Comparison of ENCODE assay signal across 16 cellular contexts in the genomic region with DNA sequence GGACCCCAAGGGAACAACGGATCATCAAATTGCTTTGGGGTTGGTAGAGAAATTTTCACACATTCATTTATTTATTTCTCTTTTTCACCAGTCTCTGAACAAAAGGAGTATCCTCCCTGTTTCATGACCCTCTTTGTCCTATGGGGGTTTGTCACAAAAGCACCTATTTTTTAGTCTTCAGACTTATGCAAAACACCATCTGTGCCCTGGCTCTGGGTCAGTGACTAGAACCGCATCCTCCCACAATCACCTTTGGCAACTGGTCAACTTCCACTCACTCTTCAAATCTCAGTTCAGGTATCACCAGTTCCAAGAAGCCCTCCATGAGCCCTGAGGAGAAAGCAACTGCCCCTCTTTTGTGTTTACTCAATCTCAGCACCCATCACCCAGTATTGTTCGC.
"Had no signal": no experiment of that assay in that cellular context is flagged by ENCODE, and none has a peak within 500 bp of the region (broad histone marks: within the 10 kb centered on the region; RNA-seq: fewer than 3 reads in every experiment).

No MANE protein-coding gene starts in this region.

- H3K27ac ChIP-seq: foreskin keratinocyte, tibial artery, uterus had no signal

- ATAC-seq: effector memory CD8-positive, alpha-beta T cell; foreskin keratinocyte; left ventricle myocardium superior; naive thymus-derived CD8-positive, alpha-beta T cell had no signal

- H3K36me3 ChIP-seq: tibial artery, uterus had no signal

- H3K27me3 ChIP-seq: foreskin keratinocyte, tibial artery, uterus had no signal

- H3K4me3 ChIP-seq: tibial artery, uterus had no signal

- H3K9me3 ChIP-seq: tibial artery, uterus had no signal

- H3K27ac Mint-ChIP-seq: activated B cell treated with CpG ODN at 0.5 μM for 24 hours; activated CD4-positive, alpha-beta T cell treated with anti-CD3 and anti-CD28 coated beads, Interleukin-2, amount 10 ng/mL, durations not matched to agents 24 days and 14 days; activated T-helper 1 cell treated with anti-CD3 and anti-CD28 coated beads, Interleukin-12 subunit alpha, Interleukin-12 subunit beta, Interleukin-2, Interleukin-4 antibody, amounts not matched to agents 30 ng/mL and 10 ng/mL and 1 ng/mL, durations not matched to agents 14 hours and 24 hours and 36 hours; effector memory CD8-positive, alpha-beta T cell; memory B cell; naive thymus-derived CD8-positive, alpha-beta T cell had no signal

- H3K4me3 Mint-ChIP-seq: activated B cell treated with CpG ODN at 0.5 μM for 24 hours; activated CD4-positive, alpha-beta T cell treated with anti-CD3 and anti-CD28 coated beads, Interleukin-2, amount 10 ng/mL, durations not matched to agents 24 days and 14 days; activated T-helper 1 cell treated with anti-CD3 and anti-CD28 coated beads, Interleukin-12 subunit alpha, Interleukin-12 subunit beta, Interleukin-2, Interleukin-4 antibody, amounts not matched to agents 30 ng/mL and 10 ng/mL and 1 ng/mL, durations not matched to agents 14 hours and 24 hours and 36 hours; effector memory CD8-positive, alpha-beta T cell; memory B cell; naive thymus-derived CD8-positive, alpha-beta T cell had no signal

- H3K9me3 Mint-ChIP-seq: activated CD4-positive, alpha-beta T cell treated with anti-CD3 and anti-CD28 coated beads, Interleukin-2, amount 10 ng/mL, durations not matched to agents 24 days and 14 days; activated T-helper 1 cell treated with anti-CD3 and anti-CD28 coated beads, Interleukin-12 subunit alpha, Interleukin-12 subunit beta, Interleukin-2, Interleukin-4 antibody, amounts not matched to agents 30 ng/mL and 10 ng/mL and 1 ng/mL, durations not matched to agents 14 hours and 24 hours and 36 hours had no signal

- H3K4me1 Mint-ChIP-seq: activated B cell treated with CpG ODN at 0.5 μM for 24 hours; activated CD4-positive, alpha-beta T cell treated with anti-CD3 and anti-CD28 coated beads, Interleukin-2, amount 10 ng/mL, durations not matched to agents 24 days and 14 days; memory B cell; naive thymus-derived CD8-positive, alpha-beta T cell had no signal

- H3K36me3 Mint-ChIP-seq: memory B cell; naive thymus-derived CD8-positive, alpha-beta T cell had no signal

- H3K4me1 ChIP-seq: foreskin keratinocyte, tibial artery, uterus had no signal

- DNase-seq: activated B cell treated with CpG ODN at 0.5 μM for 24 hours; activated CD4-positive, alpha-beta T cell treated with anti-CD3 and anti-CD28 coated beads, Interleukin-2, amount 10 ng/mL, durations not matched to agents 24 days and 14 days; aorta; dermis blood vessel endothelial cell; effector memory CD8-positive, alpha-beta T cell; foreskin keratinocyte; glutamatergic neuron; hypothalamus; left ventricle myocardium superior; naive thymus-derived CD8-positive, alpha-beta T cell; stimulated activated CD4-positive, alpha-beta T cell treated with anti-CD3 and anti-CD28 coated beads, Interleukin-12 subunit alpha, Interleukin-12 subunit beta, amount 100 ng/mL, for 4 hours; stimulated activated CD4-positive, alpha-beta T cell treated with anti-CD3 and anti-CD28 coated beads, Interleukin-2, amount 100 ng/mL, for 24 hours; tibial artery; uterus had no signal
